Comparison of ENCODE assay signal across 27 cellular contexts in genomic region chr5:54975701-54976100, GRCh38. TPM values are rescaled to one million over a fixed set of nuclear protein-coding genes. Genes with fewer than 3 reads are reported as not detected.
DNase-seq lines count a peak whose midpoint lies in the region; ATAC-seq, FAIRE-seq and TF ChIP-seq lines count a peak whose summit lies in the region.
"Had no signal": no experiment of that assay in that cellular context is flagged by ENCODE, and none has a peak within 500 bp of the region (broad histone marks: within the 10 kb centered on the region; RNA-seq: fewer than 3 reads in every experiment).

No MANE protein-coding gene starts in this region.

- TF ChIP-seq CTCF in GM23338 (conservative IDR thresholded peaks at IDR 0.05; ENCODE audit: low read depth in 2 of 2) (no peak), bronchial epithelial cell (IDR thresholded peaks at IDR 0.05; ENCODE audit: insufficient read depth, low read length, severe bottlenecking) (no peak), esophagus muscularis mucosa (IDR thresholded peaks at IDR 0.05) (no peak), gastrocnemius medialis (IDR thresholded peaks at IDR 0.05 in 4 of 5, conservative IDR thresholded peaks at IDR 0.05 in 1 of 5) (no peak)

- in situ Hi-C loops in gastrocnemius medialis (cut with MboI; ENCODE audit: low sequenced_read_pairs in 4 of 4), result no loop called here

- H3K4me1 ChIP-seq in GM23338 (ENCODE audit: insufficient read depth) (no peaks in the 10 kb centered on the region), esophagus muscularis mucosa (no peaks in the 10 kb centered on the region), gastrocnemius medialis (no peaks in the 10 kb centered on the region)
- H3K4me1 ChIP-seq: A549, BE2C, HAP-1 had no signal

- no peak for DNase-seq in activated CD8-positive, alpha-beta memory T cell treated with anti-CD3 and anti-CD28 coated beads, Interleukin-2, amount 10 ng/mL, durations not matched to agents 7 days and 5 days
- no peak for DNase-seq in activated CD8-positive, alpha-beta memory T cell treated with anti-CD3 and anti-CD28 coated beads, Interleukin-2, amount 50 U/mL, for 4 hours
- no peak for DNase-seq in GM23338 (ENCODE audit: low spot score)
- DNase-seq in bronchial epithelial cell (ENCODE audit: low read depth), result peak; percentile 12
- peak; percentile 19 for DNase-seq in esophagus muscularis mucosa (ENCODE audit: extremely low spot score)
- DNase-seq in gastrocnemius medialis, result no peak
- DNase-seq: 8988T; ACHN; AML-193; BE2C; CD4-positive, alpha-beta T cell; CD8-positive, alpha-beta memory T cell; DMS 273 treated with DMSO at 0.1 percent for 48 hours; DMS79; EL; GDM1; GOT3; HFFc6 had no signal

- no peaks in the 10 kb centered on the region for H3K9me3 ChIP-seq in esophagus muscularis mucosa
- H3K9me3 ChIP-seq in gastrocnemius medialis, result no peaks in the 10 kb centered on the region
- H3K9me3 ChIP-seq: A549, BE2C, HAP-1 had no signal

- no peaks in the 10 kb centered on the region for H3K27me3 ChIP-seq in GM23338 (ENCODE audit: insufficient read depth)
- peaks cover 1% of the 10 kb centered on the region for H3K27me3 ChIP-seq in bronchial epithelial cell (ENCODE audit: control insufficient read depth, insufficient read depth, low read length)
- H3K27me3 ChIP-seq in esophagus muscularis mucosa, result peaks cover 0 to 20% (median 0%) of the 10 kb centered on the region in 4 donors
- H3K27me3 ChIP-seq in gastrocnemius medialis, result no peaks in the 10 kb centered on the region
- H3K27me3 ChIP-seq: BLaER1 treated with 17β-estradiol and CSF1 and Interleukin-3, amounts not matched to agents 10 nM and 100 nM had no signal

- H3K4me1 Mint-ChIP-seq in activated CD8-positive, alpha-beta memory T cell treated with anti-CD3 and anti-CD28 coated beads, Interleukin-2, amount 10 ng/mL, durations not matched to agents 7 days and 5 days, result peaks cover 7% of the 10 kb centered on the region
- H3K4me1 Mint-ChIP-seq in GM23338, result no peaks in the 10 kb centered on the region
- H3K4me1 Mint-ChIP-seq: CD14-positive monocyte had no signal

- ATAC-seq in activated CD8-positive, alpha-beta memory T cell treated with anti-CD3 and anti-CD28 coated beads, Interleukin-2, amount 10 ng/mL, durations not matched to agents 7 days and 5 days, result no peak
- ATAC-seq in GM23338 (no peak), HG03095 (IDR thresholded peaks at IDR 0.05; ENCODE audit: unreplicated experiment) (no peak), gastrocnemius medialis (no peak)
- ATAC-seq: A549, GM12878 had no signal

- no peaks in the 10 kb centered on the region for H3F3A ChIP-seq in GM23338 (replicated peaks; ENCODE audit: low read depth)

- no peak for FAIRE-seq in bronchial epithelial cell (lab: Jason Lieb, UNC)
- FAIRE-seq: A549, D721Med, GM12878, GM18507, H54 had no signal

- H3K27me3 Mint-ChIP-seq in activated CD8-positive, alpha-beta memory T cell treated with anti-CD3 and anti-CD28 coated beads, Interleukin-2, amount 10 ng/mL, durations not matched to agents 7 days and 5 days, result peaks cover 5% of the 10 kb centered on the region
- no peaks in the 10 kb centered on the region for H3K27me3 Mint-ChIP-seq in GM23338 (ENCODE audit: insufficient read depth, low read depth, poor library complexity)
- H3K27me3 Mint-ChIP-seq: CD4-positive, alpha-beta T cell; CD8-positive, alpha-beta memory T cell had no signal

- H4K20me1 ChIP-seq in GM23338 (replicated peaks; ENCODE audit: insufficient read depth), result no peaks in the 10 kb centered on the region
- H4K20me1 ChIP-seq: BLaER1 treated with 17β-estradiol and CSF1 and Interleukin-3, amounts not matched to agents 10 nM and 100 nM had no signal

- no peak for TF ChIP-seq EP300 in esophagus muscularis mucosa (IDR thresholded peaks at IDR 0.05)

- peaks cover 6% of the 10 kb centered on the region for H3K36me3 Mint-ChIP-seq in activated CD8-positive, alpha-beta memory T cell treated with anti-CD3 and anti-CD28 coated beads, Interleukin-2, amount 10 ng/mL, durations not matched to agents 7 days and 5 days
- no peaks in the 10 kb centered on the region for H3K36me3 Mint-ChIP-seq in GM23338 (ENCODE audit: low read depth)
- H3K36me3 Mint-ChIP-seq: CD14-positive monocyte had no signal

- H3K9me3 Mint-ChIP-seq in activated CD8-positive, alpha-beta memory T cell treated with anti-CD3 and anti-CD28 coated beads, Interleukin-2, amount 10 ng/mL, durations not matched to agents 7 days and 5 days (ENCODE audit: low read depth), result no peaks in the 10 kb centered on the region
- no peaks in the 10 kb centered on the region for H3K9me3 Mint-ChIP-seq in GM23338
- H3K9me3 Mint-ChIP-seq: CD4-positive, alpha-beta T cell; CD8-positive, alpha-beta memory T cell; HFFc6 had no signal

- WGBS in esophagus muscularis mucosa, result 75% methylated on average over 1 of the region's 1 CpG

- no peaks in the 10 kb centered on the region for H3K9me2 ChIP-seq in GM23338 (ENCODE audit: insufficient read depth)

- H3K27ac ChIP-seq in GM23338 (ENCODE audit: low read depth) (no peak overlapping the region), esophagus muscularis mucosa (replicated peaks in 1 of 4) (no peak overlapping the region), gastrocnemius medialis (no peak overlapping the region)
- H3K27ac ChIP-seq: A549; BLaER1 treated with 17β-estradiol and CSF1 and Interleukin-3, amounts not matched to agents 10 nM and 100 nM had no signal

- no peaks in the 10 kb centered on the region for H3K36me3 ChIP-seq in GM23338 (ENCODE audit: insufficient read depth)
- H3K36me3 ChIP-seq in bronchial epithelial cell (ENCODE audit: control insufficient read depth, insufficient read depth, low read length), result no peaks in the 10 kb centered on the region
- H3K36me3 ChIP-seq in esophagus muscularis mucosa, result no peaks in the 10 kb centered on the region
- H3K36me3 ChIP-seq in gastrocnemius medialis, result no peaks in the 10 kb centered on the region
- H3K36me3 ChIP-seq: BE2C; BLaER1 treated with 17β-estradiol and CSF1 and Interleukin-3, amounts not matched to agents 10 nM and 100 nM; HAP-1 had no signal

- CTCF ChIA-PET in activated CD8-positive, alpha-beta memory T cell treated with anti-CD3 and anti-CD28 coated beads, Interleukin-2, amount 10 ng/mL, durations not matched to agents 7 days and 5 days (lab: Charles Lee), result interaction anchor here (0.8 to 1.8 kb wide), 4 partner anchors 9 to 32 kb away, joined by 3 to 5 read pairs (median 3); no protein-coding TSS in a partner anchor

- no peak for TF ChIP-seq POLR2A in esophagus muscularis mucosa (IDR thresholded peaks at IDR 0.05; ENCODE audit: low read depth)
- TF ChIP-seq POLR2A in gastrocnemius medialis (IDR thresholded peaks at IDR 0.05), result no peak

- H3K27ac Mint-ChIP-seq in activated CD8-positive, alpha-beta memory T cell treated with anti-CD3 and anti-CD28 coated beads, Interleukin-2, amount 10 ng/mL, durations not matched to agents 7 days and 5 days, result peak overlapping the region; percentile 46
- H3K27ac Mint-ChIP-seq in GM23338, result no peak overlapping the region
- H3K27ac Mint-ChIP-seq: CD14-positive monocyte; CD4-positive, alpha-beta T cell; CD8-positive, alpha-beta memory T cell; HFFc6 had no signal

- H3K4me3 ChIP-seq in GM23338 (no peak overlapping the region), bronchial epithelial cell (ENCODE audit: low read depth, low read length) (no peak overlapping the region), esophagus muscularis mucosa (no peak overlapping the region), gastrocnemius medialis (no peak overlapping the region)
- H3K4me3 ChIP-seq: A549; BLaER1 treated with 17β-estradiol and CSF1 and Interleukin-3, amounts not matched to agents 10 nM and 100 nM; GM12878; HAP-1 had no signal

- intact Hi-C loops in esophagus muscularis mucosa (cut with DNase I) (no loop called here), gastrocnemius medialis (cut with DNase I; ENCODE audit: low total_unique reads) (no loop called here)

- H3K79me2 ChIP-seq in GM23338 (replicated peaks; ENCODE audit: insufficient read depth), result no peaks in the 10 kb centered on the region

- H3K4me3 Mint-ChIP-seq in activated CD8-positive, alpha-beta memory T cell treated with anti-CD3 and anti-CD28 coated beads, Interleukin-2, amount 10 ng/mL, durations not matched to agents 7 days and 5 days, result no peak overlapping the region
- no peak overlapping the region for H3K4me3 Mint-ChIP-seq in GM23338
- H3K4me3 Mint-ChIP-seq: CD14-positive monocyte; CD4-positive, alpha-beta T cell; CD8-positive, alpha-beta memory T cell; HFFc6 had no signal

- H3K4me2 ChIP-seq in GM23338, result no peak overlapping the region
- H3K4me2 ChIP-seq: A549; BLaER1 treated with 17β-estradiol and CSF1 and Interleukin-3, amounts not matched to agents 10 nM and 100 nM had no signal

- 0 out of 2 replicates have a peak overlapping the region, but pooled peaks have one; percentile 53 for H2AFZ ChIP-seq in GM23338

TF ChIP-seq in GM23338, 12 proteins besides CTCF, POLR2A, EP300 and RAD21 (continues in another document):
- TF ChIP-seq POLR2AphosphoS5 (IDR thresholded peaks at IDR 0.05; ENCODE audit: low read depth) (no peak), ETS1 (IDR thresholded peaks at IDR 0.05) (no peak), ZNF331 (CRISPR knock-in tag; IDR thresholded peaks at IDR 0.05; ENCODE audit: low read depth) (no peak), STAT1 (IDR thresholded peaks at IDR 0.05; ENCODE audit: unreplicated experiment) (no peak)

RNA-seq across cellular contexts. Expression of gene ESM1, which starts 9.7 kb away (rescaled TPM):
- total RNA-seq in activated CD8-positive, alpha-beta memory T cell treated with anti-CD3 and anti-CD28 coated beads, Interleukin-2, amount 10 ng/mL, durations not matched to agents 7 days and 5 days, result under 1 TPM; 0.21 to 0.38 TPM
- 0.14 TPM in 1 of 2 replicates, not detected in the other for total RNA-seq in GM23338 (2014; rRNA removed; shearing (Covaris generic))
- not detected in 2 replicates for polyA plus RNA-seq in GM23338 (2016; fragmentation: Nextera tagmentation; extraction: Ambion mirVana)
- not detected in 2 replicates for total RNA-seq in bronchial epithelial cell
- total RNA-seq in esophagus muscularis mucosa, result under 1 TPM in 1 of 4 donors, not detected in 3; 0.33 TPM
- total RNA-seq in gastrocnemius medialis, result under 1 TPM in 2 of 4 donors, not detected in 2; 0.12 to 0.46 TPM
- total RNA-seq: CD4-positive, alpha-beta T cell; GM12878 had no signal
- polyA plus RNA-seq: A549, CD14-positive monocyte, GM12878 had no signal

RNA-seq across cellular contexts. Expression of gene GZMK, which starts 48.4 kb away (rescaled TPM):
- 10 to 100 TPM in 1 of 2 experiments, 1 to 10 TPM in 1; 5.8 to 16.6 TPM for total RNA-seq in activated CD8-positive, alpha-beta memory T cell treated with anti-CD3 and anti-CD28 coated beads, Interleukin-2, amount 10 ng/mL, durations not matched to agents 7 days and 5 days
- total RNA-seq in GM23338 (2014; rRNA removed; shearing (Covaris generic)), result not detected in 2 replicates
- not detected in 2 replicates for polyA plus RNA-seq in GM23338 (2016; fragmentation: Nextera tagmentation; extraction: Ambion mirVana)
- total RNA-seq in bronchial epithelial cell, result not detected in 2 replicates
- 1 to 10 TPM in 1 of 4 donors, under 1 TPM in 1, not detected in 2; 0.42 to 2.8 TPM for total RNA-seq in esophagus muscularis mucosa
- under 1 TPM in 2 of 4 donors, not detected in 2; 0.24 to 0.36 TPM for total RNA-seq in gastrocnemius medialis
- total RNA-seq: GM12878, HFFc6 had no signal
- polyA plus RNA-seq: A549 had no signal

Comparison
In these comparisons a context has a peak if more than half of its experiments do, and no peak if none do; other contexts are left out.
1. DNase-seq: peak in bronchial epithelial cell (single experiment) and esophagus muscularis mucosa (single experiment); none in activated CD8-positive, alpha-beta memory T cell treated with anti-CD3 and anti-CD28 coated beads, Interleukin-2, amount 10 ng/mL, durations not matched to agents 7 days and 5 days (single experiment), activated CD8-positive, alpha-beta memory T cell treated with anti-CD3 and anti-CD28 coated beads, Interleukin-2, amount 50 U/mL, for 4 hours (single experiment), GM23338 (single experiment) and gastrocnemius medialis (0 of 2).